In the genomic region with DNA sequence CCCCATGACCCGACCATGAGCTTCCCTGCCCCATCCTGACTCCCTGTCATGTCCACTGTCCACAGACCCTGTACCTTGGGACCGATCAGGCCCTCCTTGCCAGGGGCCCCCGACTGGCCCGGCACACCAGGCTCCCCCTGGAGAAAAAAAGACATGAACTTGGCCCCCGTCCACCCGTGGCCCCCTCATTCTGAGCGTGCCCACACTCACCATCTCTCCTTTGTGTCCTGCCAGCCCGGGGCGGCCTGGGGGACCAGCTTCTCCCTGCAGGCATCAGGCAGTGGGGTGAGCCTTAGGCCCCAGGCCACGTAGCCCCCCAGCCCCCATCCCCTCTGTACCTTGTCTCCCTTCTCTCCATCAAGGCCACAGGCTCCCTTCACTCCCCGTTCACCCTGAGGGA, we compare ENCODE assay signal across 23 cellular contexts. TPM values are rescaled to one million over a fixed set of nuclear protein-coding genes. Genes with fewer than 3 reads are reported as not detected.
A peak's percentile ranks its signal among the peaks of the same experiment; 100 is the strongest.
DNase-seq lines count a peak whose midpoint lies in the region; ATAC-seq and TF ChIP-seq lines count a peak whose summit lies in the region.
"Had no signal": no experiment of that assay in that cellular context is flagged by ENCODE, and none has a peak within 500 bp of the region (broad histone marks: within the 10 kb centered on the region; RNA-seq: fewer than 3 reads in every experiment).

No MANE protein-coding gene starts in this region.

- peaks cover 11 to 15% of the 10 kb centered on the region in 2 donors for H3K4me1 Mint-ChIP-seq in effector memory CD8-positive, alpha-beta T cell (ENCODE audit: low read depth in 2 of 2)

- no peak overlapping the region for H3K14ac ChIP-seq in neuronal stem cell (ENCODE audit: low read length)

- H3K4me3 Mint-ChIP-seq in effector memory CD8-positive, alpha-beta T cell = no peak overlapping the region
- H3K4me3 Mint-ChIP-seq: CD4-positive, alpha-beta T cell had no signal

- CTCF ChIA-PET in RWPE1 (lab: Yijun Ruan, JAX) = no interaction called here

- no peak overlapping the region for H3K23ac ChIP-seq in neuronal stem cell (ENCODE audit: low read depth, low read length, poor library complexity)

- DNase-seq in RWPE1 (ENCODE audit: low spot score) = no peak
- no peak for DNase-seq in effector memory CD8-positive, alpha-beta T cell
- no peak for DNase-seq in neuronal stem cell (ENCODE audit: low spot score)
- DNase-seq in LoVo (ENCODE audit: low spot score) = no peak
- no peak for DNase-seq in OCI-M1 (lab: John Stamatoyannopoulos, UW)
- no peak for DNase-seq in NCI-H226
- DNase-seq: CD4-positive, alpha-beta T cell; Kasumi-1; MV-4-11; NCI-H1105; NCI-H1436 treated with DMSO at 0.1 percent for 48 hours; NCI-H1930; NCI-H2107; NCI-H446 treated with DMSO at 0.1 percent for 48 hours; NCI-H526; NCI-H82; NK-92 treated with Interleukin-12 subunit alpha and Interleukin-12 subunit beta, amount 100 ng/mL, for 24 hours; PC-9; SHP77 had no signal

- H2AK5ac ChIP-seq in neuronal stem cell (ENCODE audit: low read depth, low read length) = no peak overlapping the region

- H3K9me3 Mint-ChIP-seq in effector memory CD8-positive, alpha-beta T cell = no peaks in the 10 kb centered on the region
- H3K9me3 Mint-ChIP-seq: CD4-positive, alpha-beta T cell had no signal

- H2BK12ac ChIP-seq in neuronal stem cell (ENCODE audit: low read length) = no peak overlapping the region

- H3K4me2 ChIP-seq in BLaER1 (0 out of 2 replicates have a peak overlapping the region, but pooled peaks have one; percentile 98), neuronal stem cell (ENCODE audit: insufficient read depth, low read length, poor library complexity, severe bottlenecking) (no peak overlapping the region)
- H3K4me2 ChIP-seq: PC-9 had no signal

- H3K4me1 ChIP-seq in BLaER1 (peaks cover 54% of the 10 kb centered on the region), neuronal stem cell (ENCODE audit: control insufficient read depth in 2 of 2, insufficient read depth in 1 of 2, low read depth in 1 of 2, low read length in 2 of 2) (peaks cover 14 to 20% of the 10 kb centered on the region in 2 donors)

- H3K9ac ChIP-seq in BLaER1 = no peak overlapping the region
- no peak overlapping the region for H3K9ac ChIP-seq in neuronal stem cell (ENCODE audit: low read depth, low read length, poor library complexity)

- no CpG with 5 or more reads among the region's 11 CpGs for WGBS in neuronal stem cell (ENCODE audit: extremely low coverage in 2 of 2, insufficient read length in 2 of 2, insufficient replicate concordance in 1 of 2), 2 donors

- peaks cover 2% of the 10 kb centered on the region for H3K36me3 Mint-ChIP-seq in effector memory CD8-positive, alpha-beta T cell (ENCODE audit: insufficient read depth)

- H3K36me3 ChIP-seq in BLaER1 (no peaks in the 10 kb centered on the region), neuronal stem cell (replicated peaks in 1 of 2; ENCODE audit: control insufficient read depth in 2 of 2, insufficient read depth in 2 of 2, low read length in 2 of 2) (peaks cover 0 to 5% of the 10 kb centered on the region in 2 donors)

- H3K27me3 ChIP-seq in BLaER1 = no peaks in the 10 kb centered on the region
- H3K27me3 ChIP-seq in neuronal stem cell (ENCODE audit: control insufficient read depth in 3 of 3, insufficient read depth in 3 of 3, low read depth in 1 of 3, low read length in 3 of 3) = no peaks in the 10 kb centered on the region

- no peak overlapping the region for H3K4me3 ChIP-seq in BLaER1
- H3K4me3 ChIP-seq in neuronal stem cell (ENCODE audit: low read length in 2 of 2) = no peak overlapping the region
- H3K4me3 ChIP-seq: K562, PC-9 had no signal

- H4K20me1 ChIP-seq in BLaER1 = no peaks in the 10 kb centered on the region

- no peak overlapping the region for H2AFZ ChIP-seq in neuronal stem cell (ENCODE audit: low read length)
- H2AFZ ChIP-seq: PC-9 had no signal

- POLR2A ChIA-PET in RWPE1 (lab: Yijun Ruan, JAX; ENCODE audit: low non-redundant PET) = no interaction called here

- H3K27me3 Mint-ChIP-seq in effector memory CD8-positive, alpha-beta T cell = no peaks in the 10 kb centered on the region
- H3K27me3 Mint-ChIP-seq: CD4-positive, alpha-beta T cell had no signal

- H3K79me1 ChIP-seq in neuronal stem cell (ENCODE audit: low read depth, low read length) = peaks cover under 1% of the 10 kb centered on the region

- H3K9me3 ChIP-seq in BLaER1 (no peaks in the 10 kb centered on the region), neuronal stem cell (replicated peaks in 1 of 2; ENCODE audit: control insufficient read depth in 2 of 2, insufficient read depth in 1 of 2, low read depth in 1 of 2, low read length in 2 of 2) (no peaks in the 10 kb centered on the region)

- H2BK15ac ChIP-seq in neuronal stem cell (ENCODE audit: low read length) = no peak overlapping the region

- TF ChIP-seq CTCF in RWPE1 (conservative IDR thresholded peaks at IDR 0.05; ENCODE audit: low read depth) = no peak

- peak overlapping the region; percentile 47 for H2BK120ac ChIP-seq in neuronal stem cell (ENCODE audit: low read depth, low read length)

- H3K27ac ChIP-seq in BLaER1 (0 out of 2 replicates have a peak overlapping the region, but pooled peaks have one; percentile 1), RWPE1 (peak overlapping the region; percentile 100), neuronal stem cell (replicated peaks; ENCODE audit: low read length) (no peak overlapping the region)
- H3K27ac ChIP-seq: PC-9 had no signal

- no peak overlapping the region for H4K8ac ChIP-seq in neuronal stem cell (ENCODE audit: low read depth, low read length)

- H3K27ac Mint-ChIP-seq in effector memory CD8-positive, alpha-beta T cell = peak overlapping the region; percentile 4 to 47
- H3K27ac Mint-ChIP-seq: CD4-positive, alpha-beta T cell had no signal

- H2BK5ac ChIP-seq in neuronal stem cell (ENCODE audit: low read length) = peak overlapping the region; percentile 53

- ATAC-seq in effector memory CD8-positive, alpha-beta T cell (replicated peaks) = no peak
- ATAC-seq: HepG2, K562 had no signal

- H3K18ac ChIP-seq in neuronal stem cell (ENCODE audit: low read length) = no peak overlapping the region

- no peak overlapping the region for H3K4ac ChIP-seq in neuronal stem cell (ENCODE audit: low read length)

- H4K91ac ChIP-seq in neuronal stem cell (ENCODE audit: low read depth, low read length, poor library complexity) = no peak overlapping the region

RNA-seq across cellular contexts. Expression of gene UCN2, which starts 3.9 kb away (rescaled TPM):
- 0.13 TPM for polyA plus RNA-seq in neuronal stem cell (2013, experiment 1 of 2)
- 0.10 TPM for polyA plus RNA-seq in neuronal stem cell (2013, experiment 2 of 2)

RNA-seq across cellular contexts. Expression of gene PFKFB4, which starts 10.9 kb away (rescaled TPM):
- 9.2 TPM for polyA plus RNA-seq in neuronal stem cell (2013, experiment 1 of 2)
- polyA plus RNA-seq in neuronal stem cell (2013, experiment 2 of 2) = 8.9 TPM

RNA-seq across cellular contexts. Expression of gene COL7A1, which starts 27.6 kb away (rescaled TPM):
- 8.2 TPM for polyA plus RNA-seq in neuronal stem cell (2013, experiment 1 of 2)
- 7.8 TPM for polyA plus RNA-seq in neuronal stem cell (2013, experiment 2 of 2)

RNA-seq across cellular contexts. Expression of gene UQCRC1, which starts 41.9 kb away (rescaled TPM):
- 137 TPM for polyA plus RNA-seq in neuronal stem cell (2013, experiment 1 of 2)
- 134 TPM for polyA plus RNA-seq in neuronal stem cell (2013, experiment 2 of 2)

RNA-seq across cellular contexts. Expression of gene TMEM89, which starts 54.1 kb away (rescaled TPM):
- polyA plus RNA-seq in neuronal stem cell (2013, experiment 1 of 2) = 0.15 TPM
- polyA plus RNA-seq in neuronal stem cell (2013, experiment 2 of 2) = not detected
- polyA plus RNA-seq: BJ, K562 had no signal
